Comparison of ENCODE assay signal across 8 cellular contexts in the genomic region with DNA sequence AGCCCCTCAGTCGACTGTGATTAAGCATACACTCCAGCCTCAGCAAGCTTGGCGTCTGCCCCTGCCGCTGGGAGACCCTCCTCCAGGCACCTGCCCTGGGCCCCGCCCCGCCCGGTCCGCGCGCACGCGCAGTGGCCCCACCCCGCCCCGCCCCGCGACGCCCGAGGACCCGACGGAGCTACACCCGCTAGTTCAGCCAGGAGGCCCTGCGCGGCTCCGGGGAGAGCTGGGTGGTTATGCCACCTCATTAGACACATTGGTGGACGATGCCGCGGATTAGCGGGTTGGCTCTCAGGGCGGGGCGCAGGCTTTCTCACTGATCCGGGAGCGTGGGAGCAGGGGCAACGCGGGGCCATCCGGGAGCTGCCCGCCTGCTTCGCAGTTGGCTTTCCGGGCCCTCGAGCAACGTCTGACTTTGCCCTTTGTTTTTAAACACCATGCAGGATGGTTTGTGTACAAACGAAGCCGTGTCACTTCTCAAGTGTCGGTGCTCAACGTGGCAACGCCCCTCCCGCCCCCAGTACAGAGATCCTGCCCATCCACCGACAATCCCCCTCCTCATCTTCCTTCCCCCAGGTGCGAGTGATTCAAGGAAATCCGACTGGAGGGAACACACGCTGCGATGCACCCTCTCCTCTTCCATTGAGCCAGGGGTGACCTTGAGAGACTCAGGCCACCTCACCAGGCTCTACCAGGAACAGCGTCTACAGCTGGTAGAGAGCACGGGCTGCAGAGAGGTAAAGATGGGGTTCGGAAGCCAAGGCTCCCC.
DNase-seq lines count a peak whose midpoint lies in the region; ATAC-seq and TF ChIP-seq lines count a peak whose summit lies in the region.

No MANE protein-coding gene starts in this region.

- 17% methylated on average over 34 of the region's 53 CpGs for WGBS in suprapubic skin

- DNase-seq in COLO829 (ENCODE audit: low spot score) (peak; percentile 62), PC-3 (no peak), activated gamma-delta T cell treated with Interleukin-2 at 50 U/mL for 16 hours (peak; percentile 56), foreskin keratinocyte (no peak), osteocyte (ENCODE audit: extremely low spot score, unreplicated experiment) (no peak), suprapubic skin (ENCODE audit: low spot score in 2 of 2) (no peak), medulla oblongata (ENCODE audit: extremely low spot score) (no peak)

- peak overlapping the region; percentile 66 for H3K4me3 Mint-ChIP-seq in osteocyte (ENCODE audit: unreplicated experiment)

- TF ChIP-seq POLR2A in suprapubic skin (IDR thresholded peaks at IDR 0.05): no peak

- no peak overlapping the region for H2AFZ ChIP-seq in PC-3 (ENCODE audit: low read length)

- peaks cover 12% of the 10 kb centered on the region for H3K4me1 ChIP-seq in PC-3 (ENCODE audit: insufficient read depth, low read length)
- H3K4me1 ChIP-seq in foreskin keratinocyte: no peaks in the 10 kb centered on the region
- peaks cover 14% of the 10 kb centered on the region for H3K4me1 ChIP-seq in suprapubic skin

- no peaks in the 10 kb centered on the region for H3K9me3 Mint-ChIP-seq in osteocyte (ENCODE audit: unreplicated experiment)

- ATAC-seq in HG02885 (IDR thresholded peaks at IDR 0.05; ENCODE audit: poor library complexity, unreplicated experiment) (peak; percentile 81), PC-3 (no peak), foreskin keratinocyte (peak; percentile 87)

- H3K4me2 ChIP-seq in PC-3 (ENCODE audit: low read length): no peak overlapping the region

- no TSS peak for BruUV-seq in PC-3 (replicated peaks; lab: Mats Ljungman, UMichigan)

- no peaks in the 10 kb centered on the region for H3K79me2 ChIP-seq in PC-3 (ENCODE audit: low read length)

- H3K27me3 Mint-ChIP-seq in osteocyte (ENCODE audit: unreplicated experiment): peaks cover 8% of the 10 kb centered on the region

- no peak overlapping the region for H3K9ac ChIP-seq in PC-3 (ENCODE audit: low read length)

- H3K27ac ChIP-seq in PC-3 (ENCODE audit: low read length): peak overlapping the region; percentile 32; the same call in 1 of the 2 replicates
- H3K27ac ChIP-seq in foreskin keratinocyte: no peak overlapping the region
- peak overlapping the region; percentile 48 for H3K27ac ChIP-seq in suprapubic skin

- H3K4me1 Mint-ChIP-seq in osteocyte (ENCODE audit: unreplicated experiment): peaks cover 8% of the 10 kb centered on the region

- H3K27ac Mint-ChIP-seq in osteocyte (ENCODE audit: unreplicated experiment): no peak overlapping the region

- POLR2A ChIA-PET in PC-3 (lab: Charles Lee; ENCODE audit: unreplicated experiment): no interaction called here

- no peaks in the 10 kb centered on the region for H3K36me3 Mint-ChIP-seq in osteocyte (ENCODE audit: unreplicated experiment)

- H3K9me3 ChIP-seq in PC-3 (ENCODE audit: low read length) (0 out of 2 replicates have a peak, but pooled peaks cover 8% of the 10 kb centered on the region), suprapubic skin (no peaks in the 10 kb centered on the region)

- H3K36me3 ChIP-seq in PC-3 (ENCODE audit: low read depth, low read length) (no peaks in the 10 kb centered on the region; the same call in 1 of the 2 replicates), suprapubic skin (no peaks in the 10 kb centered on the region)

- H4K20me1 ChIP-seq in PC-3 (ENCODE audit: low read length): no peaks in the 10 kb centered on the region

- H3F3A ChIP-seq in PC-3 (ENCODE audit: low read length, unreplicated experiment): no peaks in the 10 kb centered on the region

- TF ChIP-seq EP300 in suprapubic skin (IDR thresholded peaks at IDR 0.05): no peak

- TF ChIP-seq CTCF in PC-3 (conservative IDR thresholded peaks at IDR 0.05; ENCODE audit: low read depth, low read length) (no peak), foreskin keratinocyte (conservative IDR thresholded peaks at IDR 0.05) (no peak), osteocyte (IDR thresholded peaks at IDR 0.05) (no peak), suprapubic skin (IDR thresholded peaks at IDR 0.05) (no peak)

- no peak overlapping the region for H3K4me3 ChIP-seq in PC-3 (ENCODE audit: low read length)
- H3K4me3 ChIP-seq in suprapubic skin: peak overlapping the region; percentile 50

- H3K9me2 ChIP-seq in PC-3 (replicated peaks; ENCODE audit: low read length): no peaks in the 10 kb centered on the region

- CTCF ChIA-PET in PC-3 (lab: Charles Lee): no interaction called here

- intact Hi-C loops in PC-3 (cut with micrococcal nuclease): no loop called here

- H3K27me3 ChIP-seq in PC-3 (ENCODE audit: low read length) (no peaks in the 10 kb centered on the region), foreskin keratinocyte (peaks cover 10% of the 10 kb centered on the region), suprapubic skin (no peaks in the 10 kb centered on the region)

Comparison
In these comparisons a context has a peak if more than half of its experiments do, and no peak if none do; other contexts are left out.
1. DNase-seq: peak in COLO829 (single experiment) and activated gamma-delta T cell treated with Interleukin-2 at 50 U/mL for 16 hours (single experiment); none in PC-3 (single experiment), foreskin keratinocyte (0 of 2), osteocyte (single experiment), suprapubic skin (0 of 2) and medulla oblongata (single experiment).